1 cellular context compared by ENCODE assay signal in genomic region chr19:2260341-2260751, GRCh38.
TF ChIP-seq lines count a peak whose summit lies in the region.

No MANE protein-coding gene starts in this region.

TF ChIP-seq in HEK293, 187 proteins besides CTCF, POLR2A, EP300 and RAD21 (continued from another document):
- TF ChIP-seq, protein P1, sequence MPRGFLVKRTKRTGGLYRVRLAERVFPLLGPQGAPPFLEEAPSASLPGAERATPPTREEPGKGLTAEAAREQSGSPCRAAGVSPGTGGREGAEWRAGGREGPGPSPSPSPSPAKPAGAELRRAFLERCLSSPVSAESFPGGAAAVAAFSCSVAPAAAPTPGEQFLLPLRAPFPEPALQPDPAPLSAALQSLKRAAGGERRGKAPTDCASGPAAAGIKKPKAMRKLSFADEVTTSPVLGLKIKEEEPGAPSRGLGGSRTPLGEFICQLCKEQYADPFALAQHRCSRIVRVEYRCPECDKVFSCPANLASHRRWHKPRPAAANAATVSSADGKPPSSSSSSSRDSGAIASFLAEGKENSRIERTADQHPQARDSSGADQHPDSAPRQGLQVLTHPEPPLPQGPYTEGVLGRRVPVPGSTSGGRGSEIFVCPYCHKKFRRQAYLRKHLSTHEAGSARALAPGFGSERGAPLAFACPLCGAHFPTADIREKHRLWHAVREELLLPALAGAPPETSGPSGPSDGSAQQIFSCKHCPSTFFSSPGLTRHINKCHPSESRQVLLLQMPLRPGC (tag by site-specific recombination; IDR thresholded peaks at IDR 0.05): peak; percentile 93
- TF ChIP-seq ZNF510 (tag by site-specific recombination; IDR thresholded peaks at IDR 0.05; ENCODE audit: insufficient replicate concordance) (no peak), ZFP3 (tag by site-specific recombination; IDR thresholded peaks at IDR 0.05; ENCODE audit: low read depth) (no peak), ZNF423 (tag by site-specific recombination; IDR thresholded peaks at IDR 0.05) (no peak), ZNF18 (tag by site-specific recombination; IDR thresholded peaks at IDR 0.05) (peak; percentile 92), ZNF843 (tag by site-specific recombination; IDR thresholded peaks at IDR 0.05) (0 out of 2 replicates have a peak, but pooled peaks have one; percentile 10), ZNF514 (tag by site-specific recombination; IDR thresholded peaks at IDR 0.05) (no peak), KLF1 (tag by site-specific recombination; IDR thresholded peaks at IDR 0.05) (peak; percentile 82), SP7 (tag by site-specific recombination; IDR thresholded peaks at IDR 0.05) (peak; percentile 69), ZSCAN16 (tag by site-specific recombination; IDR thresholded peaks at IDR 0.05) (no peak), ZXDB (tag by site-specific recombination; IDR thresholded peaks at IDR 0.05) (0 out of 2 replicates have a peak, but pooled peaks have one; percentile 23), ZEB2 (tag by site-specific recombination; IDR thresholded peaks at IDR 0.05) (0 out of 2 replicates have a peak, but pooled peaks have one; percentile 57), EGR2 (tag by site-specific recombination; IDR thresholded peaks at IDR 0.05; ENCODE audit: low read depth) (peak; percentile 50; the same call in 1 of the 2 replicates), KLF9 (tag by site-specific recombination; IDR thresholded peaks at IDR 0.05; ENCODE audit: low read depth) (peak; percentile 88), PRDM1 (tag by site-specific recombination; IDR thresholded peaks at IDR 0.05) (peak; percentile 84), TSHZ1 (tag by site-specific recombination; IDR thresholded peaks at IDR 0.05; ENCODE audit: borderline replicate concordance) (no peak), ZNF23 (tag by site-specific recombination; IDR thresholded peaks at IDR 0.05; ENCODE audit: borderline replicate concordance) (no peak), OSR2 (tag by site-specific recombination; IDR thresholded peaks at IDR 0.05) (peak; percentile 47), RBAK (tag by site-specific recombination; IDR thresholded peaks at IDR 0.05) (no peak), ZNF366 (tag by site-specific recombination; conservative IDR thresholded peaks at IDR 0.05) (peak; percentile 63), HOXA7 (CRISPR knock-in tag; IDR thresholded peaks at IDR 0.05; ENCODE audit: borderline replicate concordance) (no peak), ZNF660 (tag by site-specific recombination; IDR thresholded peaks at IDR 0.05) (no peak), SETDB1 (IDR thresholded peaks at IDR 0.05; ENCODE audit: insufficient read length, low read length) (no peak), FEZF1 (tag by site-specific recombination; IDR thresholded peaks at IDR 0.05) (peak; percentile 55), ZBTB21 (tag by site-specific recombination; IDR thresholded peaks at IDR 0.05) (peak; percentile 79), ZFHX2 (tag by site-specific recombination; conservative IDR thresholded peaks at IDR 0.05) (peak; percentile 68), ZNF335 (tag by site-specific recombination; conservative IDR thresholded peaks at IDR 0.05) (0 out of 2 replicates have a peak, but pooled peaks have one; percentile 14)
- TF ChIP-seq, protein P2, sequence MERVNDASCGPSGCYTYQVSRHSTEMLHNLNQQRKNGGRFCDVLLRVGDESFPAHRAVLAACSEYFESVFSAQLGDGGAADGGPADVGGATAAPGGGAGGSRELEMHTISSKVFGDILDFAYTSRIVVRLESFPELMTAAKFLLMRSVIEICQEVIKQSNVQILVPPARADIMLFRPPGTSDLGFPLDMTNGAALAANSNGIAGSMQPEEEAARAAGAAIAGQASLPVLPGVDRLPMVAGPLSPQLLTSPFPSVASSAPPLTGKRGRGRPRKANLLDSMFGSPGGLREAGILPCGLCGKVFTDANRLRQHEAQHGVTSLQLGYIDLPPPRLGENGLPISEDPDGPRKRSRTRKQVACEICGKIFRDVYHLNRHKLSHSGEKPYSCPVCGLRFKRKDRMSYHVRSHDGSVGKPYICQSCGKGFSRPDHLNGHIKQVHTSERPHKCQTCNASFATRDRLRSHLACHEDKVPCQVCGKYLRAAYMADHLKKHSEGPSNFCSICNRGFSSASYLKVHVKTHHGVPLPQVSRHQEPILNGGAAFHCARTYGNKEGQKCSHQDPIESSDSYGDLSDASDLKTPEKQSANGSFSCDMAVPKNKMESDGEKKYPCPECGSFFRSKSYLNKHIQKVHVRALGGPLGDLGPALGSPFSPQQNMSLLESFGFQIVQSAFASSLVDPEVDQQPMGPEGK (tag by site-specific recombination; IDR thresholded peaks at IDR 0.05): 0 out of 2 replicates have a peak, but pooled peaks have one; percentile 21
- TF ChIP-seq, protein P3, sequence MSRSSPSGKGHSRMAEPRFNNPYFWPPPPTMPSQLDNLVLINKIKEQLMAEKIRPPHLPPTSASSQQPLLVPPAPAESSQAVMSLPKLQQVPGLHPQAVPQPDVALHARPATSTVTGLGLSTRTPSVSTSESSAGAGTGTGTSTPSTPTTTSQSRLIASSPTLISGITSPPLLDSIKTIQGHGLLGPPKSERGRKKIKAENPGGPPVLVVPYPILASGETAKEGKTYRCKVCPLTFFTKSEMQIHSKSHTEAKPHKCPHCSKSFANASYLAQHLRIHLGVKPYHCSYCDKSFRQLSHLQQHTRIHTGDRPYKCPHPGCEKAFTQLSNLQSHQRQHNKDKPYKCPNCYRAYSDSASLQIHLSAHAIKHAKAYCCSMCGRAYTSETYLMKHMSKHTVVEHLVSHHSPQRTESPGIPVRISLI (tag by site-specific recombination; IDR thresholded peaks at IDR 0.05): 0 out of 2 replicates have a peak, but pooled peaks have one; percentile 40
- TF ChIP-seq, protein P4, sequence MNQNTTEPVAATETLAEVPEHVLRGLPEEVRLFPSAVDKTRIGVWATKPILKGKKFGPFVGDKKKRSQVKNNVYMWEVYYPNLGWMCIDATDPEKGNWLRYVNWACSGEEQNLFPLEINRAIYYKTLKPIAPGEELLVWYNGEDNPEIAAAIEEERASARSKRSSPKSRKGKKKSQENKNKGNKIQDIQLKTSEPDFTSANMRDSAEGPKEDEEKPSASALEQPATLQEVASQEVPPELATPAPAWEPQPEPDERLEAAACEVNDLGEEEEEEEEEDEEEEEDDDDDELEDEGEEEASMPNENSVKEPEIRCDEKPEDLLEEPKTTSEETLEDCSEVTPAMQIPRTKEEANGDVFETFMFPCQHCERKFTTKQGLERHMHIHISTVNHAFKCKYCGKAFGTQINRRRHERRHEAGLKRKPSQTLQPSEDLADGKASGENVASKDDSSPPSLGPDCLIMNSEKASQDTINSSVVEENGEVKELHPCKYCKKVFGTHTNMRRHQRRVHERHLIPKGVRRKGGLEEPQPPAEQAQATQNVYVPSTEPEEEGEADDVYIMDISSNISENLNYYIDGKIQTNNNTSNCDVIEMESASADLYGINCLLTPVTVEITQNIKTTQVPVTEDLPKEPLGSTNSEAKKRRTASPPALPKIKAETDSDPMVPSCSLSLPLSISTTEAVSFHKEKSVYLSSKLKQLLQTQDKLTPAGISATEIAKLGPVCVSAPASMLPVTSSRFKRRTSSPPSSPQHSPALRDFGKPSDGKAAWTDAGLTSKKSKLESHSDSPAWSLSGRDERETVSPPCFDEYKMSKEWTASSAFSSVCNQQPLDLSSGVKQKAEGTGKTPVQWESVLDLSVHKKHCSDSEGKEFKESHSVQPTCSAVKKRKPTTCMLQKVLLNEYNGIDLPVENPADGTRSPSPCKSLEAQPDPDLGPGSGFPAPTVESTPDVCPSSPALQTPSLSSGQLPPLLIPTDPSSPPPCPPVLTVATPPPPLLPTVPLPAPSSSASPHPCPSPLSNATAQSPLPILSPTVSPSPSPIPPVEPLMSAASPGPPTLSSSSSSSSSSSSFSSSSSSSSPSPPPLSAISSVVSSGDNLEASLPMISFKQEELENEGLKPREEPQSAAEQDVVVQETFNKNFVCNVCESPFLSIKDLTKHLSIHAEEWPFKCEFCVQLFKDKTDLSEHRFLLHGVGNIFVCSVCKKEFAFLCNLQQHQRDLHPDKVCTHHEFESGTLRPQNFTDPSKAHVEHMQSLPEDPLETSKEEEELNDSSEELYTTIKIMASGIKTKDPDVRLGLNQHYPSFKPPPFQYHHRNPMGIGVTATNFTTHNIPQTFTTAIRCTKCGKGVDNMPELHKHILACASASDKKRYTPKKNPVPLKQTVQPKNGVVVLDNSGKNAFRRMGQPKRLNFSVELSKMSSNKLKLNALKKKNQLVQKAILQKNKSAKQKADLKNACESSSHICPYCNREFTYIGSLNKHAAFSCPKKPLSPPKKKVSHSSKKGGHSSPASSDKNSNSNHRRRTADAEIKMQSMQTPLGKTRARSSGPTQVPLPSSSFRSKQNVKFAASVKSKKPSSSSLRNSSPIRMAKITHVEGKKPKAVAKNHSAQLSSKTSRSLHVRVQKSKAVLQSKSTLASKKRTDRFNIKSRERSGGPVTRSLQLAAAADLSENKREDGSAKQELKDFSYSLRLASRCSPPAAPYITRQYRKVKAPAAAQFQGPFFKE (tag by site-specific recombination; IDR thresholded peaks at IDR 0.05; ENCODE audit: borderline replicate concordance): no peak
TF ChIP-seq in HEK293: peak in this region for 29.
